Comparison of ENCODE assay signal across 1 cellular context in the genomic region with DNA sequence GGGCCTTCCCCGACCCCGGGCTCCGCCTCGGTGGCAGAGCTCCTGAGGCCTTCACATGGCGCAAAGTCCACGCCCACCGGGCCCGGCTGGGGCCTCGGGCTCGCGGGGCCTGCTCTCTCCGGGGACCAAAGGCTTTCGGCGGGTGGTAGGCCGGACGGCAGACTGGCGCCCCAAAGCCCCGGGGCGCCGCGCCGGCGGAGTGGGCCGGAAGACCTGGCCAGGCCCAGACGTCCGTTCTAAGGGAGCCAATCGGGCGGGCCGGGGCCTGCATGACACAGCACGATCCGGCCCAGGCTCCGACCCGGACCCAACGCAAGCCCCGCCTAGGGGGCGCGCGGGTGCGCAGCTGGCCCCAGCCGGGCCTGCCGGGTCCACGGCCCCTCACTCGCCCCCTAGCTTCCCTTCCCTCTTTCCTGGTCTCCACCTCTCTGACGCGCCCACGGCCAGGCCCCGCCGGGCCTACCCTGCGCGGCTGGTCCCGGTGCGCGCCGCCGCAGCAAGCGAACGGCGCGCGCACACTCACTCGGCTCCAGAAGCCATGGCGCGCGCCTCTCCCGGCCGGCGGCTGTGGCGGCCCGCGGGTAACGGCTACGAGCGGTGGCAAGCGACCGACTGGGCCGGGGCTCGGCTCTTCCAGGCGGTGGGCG.
TF ChIP-seq lines count a peak whose summit lies in the region.

No MANE protein-coding gene starts in this region.

TF ChIP-seq in K562, 482 proteins besides CTCF, POLR2A, EP300 and RAD21 (continued from another document and continues in another):
- TF ChIP-seq, protein P1, sequence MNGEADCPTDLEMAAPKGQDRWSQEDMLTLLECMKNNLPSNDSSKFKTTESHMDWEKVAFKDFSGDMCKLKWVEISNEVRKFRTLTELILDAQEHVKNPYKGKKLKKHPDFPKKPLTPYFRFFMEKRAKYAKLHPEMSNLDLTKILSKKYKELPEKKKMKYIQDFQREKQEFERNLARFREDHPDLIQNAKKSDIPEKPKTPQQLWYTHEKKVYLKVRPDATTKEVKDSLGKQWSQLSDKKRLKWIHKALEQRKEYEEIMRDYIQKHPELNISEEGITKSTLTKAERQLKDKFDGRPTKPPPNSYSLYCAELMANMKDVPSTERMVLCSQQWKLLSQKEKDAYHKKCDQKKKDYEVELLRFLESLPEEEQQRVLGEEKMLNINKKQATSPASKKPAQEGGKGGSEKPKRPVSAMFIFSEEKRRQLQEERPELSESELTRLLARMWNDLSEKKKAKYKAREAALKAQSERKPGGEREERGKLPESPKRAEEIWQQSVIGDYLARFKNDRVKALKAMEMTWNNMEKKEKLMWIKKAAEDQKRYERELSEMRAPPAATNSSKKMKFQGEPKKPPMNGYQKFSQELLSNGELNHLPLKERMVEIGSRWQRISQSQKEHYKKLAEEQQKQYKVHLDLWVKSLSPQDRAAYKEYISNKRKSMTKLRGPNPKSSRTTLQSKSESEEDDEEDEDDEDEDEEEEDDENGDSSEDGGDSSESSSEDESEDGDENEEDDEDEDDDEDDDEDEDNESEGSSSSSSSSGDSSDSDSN (IDR thresholded peaks at IDR 0.05; ENCODE audit: borderline replicate concordance in 1 of 2, low read depth in 2 of 2, low read length in 2 of 2), result peak; percentile 67 to 95; a peak in 3 of 4 replicates
- TF ChIP-seq, protein P2, sequence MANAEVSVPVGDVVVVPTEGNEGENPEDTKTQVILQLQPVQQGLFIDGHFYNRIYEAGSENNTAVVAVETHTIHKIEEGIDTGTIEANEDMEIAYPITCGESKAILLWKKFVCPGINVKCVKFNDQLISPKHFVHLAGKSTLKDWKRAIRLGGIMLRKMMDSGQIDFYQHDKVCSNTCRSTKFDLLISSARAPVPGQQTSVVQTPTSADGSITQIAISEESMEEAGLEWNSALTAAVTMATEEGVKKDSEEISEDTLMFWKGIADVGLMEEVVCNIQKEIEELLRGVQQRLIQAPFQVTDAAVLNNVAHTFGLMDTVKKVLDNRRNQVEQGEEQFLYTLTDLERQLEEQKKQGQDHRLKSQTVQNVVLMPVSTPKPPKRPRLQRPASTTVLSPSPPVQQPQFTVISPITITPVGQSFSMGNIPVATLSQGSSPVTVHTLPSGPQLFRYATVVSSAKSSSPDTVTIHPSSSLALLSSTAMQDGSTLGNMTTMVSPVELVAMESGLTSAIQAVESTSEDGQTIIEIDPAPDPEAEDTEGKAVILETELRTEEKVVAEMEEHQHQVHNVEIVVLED (CRISPR knock-in tag; IDR thresholded peaks at IDR 0.05), result no peak
- peak; percentile 36 for TF ChIP-seq PCBP1 (IDR thresholded peaks at IDR 0.05; ENCODE audit: low read depth, low read length, poor library complexity, severe bottlenecking)
- TF ChIP-seq RBM14 (IDR thresholded peaks at IDR 0.05; ENCODE audit: borderline replicate concordance, insufficient read depth, low read depth, low read length), result 0 out of 2 replicates have a peak, but pooled peaks have one; percentile 41
- TF ChIP-seq E2F1 (CRISPR knock-in tag; IDR thresholded peaks at IDR 0.05), result peak; percentile 75; the same call in 1 of the 2 replicates
- TF ChIP-seq RBM15 (IDR thresholded peaks at IDR 0.05; ENCODE audit: insufficient read depth, low read length), result no peak
- no peak for TF ChIP-seq HNRNPUL1 (IDR thresholded peaks at IDR 0.05; ENCODE audit: low read length)
- peak; percentile 83 for TF ChIP-seq SMAD4 (CRISPR knock-in tag; conservative IDR thresholded peaks at IDR 0.05)
- TF ChIP-seq ZFPM2 (CRISPR knock-in tag; IDR thresholded peaks at IDR 0.05), result no peak
- no peak for TF ChIP-seq DACH1 (IDR thresholded peaks at IDR 0.05; ENCODE audit: partially characterized antibody)
- TF ChIP-seq ZNF696 (CRISPR knock-in tag; conservative IDR thresholded peaks at IDR 0.05), result no peak
- TF ChIP-seq CREM (IDR thresholded peaks at IDR 0.05; ENCODE audit: low read depth), result peak; percentile 27
- TF ChIP-seq RFX7 (CRISPR knock-in tag; IDR thresholded peaks at IDR 0.05), result no peak
- TF ChIP-seq MLX (CRISPR knock-in tag; conservative IDR thresholded peaks at IDR 0.05), result no peak
- TF ChIP-seq NONO (IDR thresholded peaks at IDR 0.05; ENCODE audit: low read depth in 2 of 2, low read length in 1 of 2), result peak; percentile 49 to 50
- TF ChIP-seq, protein P3, sequence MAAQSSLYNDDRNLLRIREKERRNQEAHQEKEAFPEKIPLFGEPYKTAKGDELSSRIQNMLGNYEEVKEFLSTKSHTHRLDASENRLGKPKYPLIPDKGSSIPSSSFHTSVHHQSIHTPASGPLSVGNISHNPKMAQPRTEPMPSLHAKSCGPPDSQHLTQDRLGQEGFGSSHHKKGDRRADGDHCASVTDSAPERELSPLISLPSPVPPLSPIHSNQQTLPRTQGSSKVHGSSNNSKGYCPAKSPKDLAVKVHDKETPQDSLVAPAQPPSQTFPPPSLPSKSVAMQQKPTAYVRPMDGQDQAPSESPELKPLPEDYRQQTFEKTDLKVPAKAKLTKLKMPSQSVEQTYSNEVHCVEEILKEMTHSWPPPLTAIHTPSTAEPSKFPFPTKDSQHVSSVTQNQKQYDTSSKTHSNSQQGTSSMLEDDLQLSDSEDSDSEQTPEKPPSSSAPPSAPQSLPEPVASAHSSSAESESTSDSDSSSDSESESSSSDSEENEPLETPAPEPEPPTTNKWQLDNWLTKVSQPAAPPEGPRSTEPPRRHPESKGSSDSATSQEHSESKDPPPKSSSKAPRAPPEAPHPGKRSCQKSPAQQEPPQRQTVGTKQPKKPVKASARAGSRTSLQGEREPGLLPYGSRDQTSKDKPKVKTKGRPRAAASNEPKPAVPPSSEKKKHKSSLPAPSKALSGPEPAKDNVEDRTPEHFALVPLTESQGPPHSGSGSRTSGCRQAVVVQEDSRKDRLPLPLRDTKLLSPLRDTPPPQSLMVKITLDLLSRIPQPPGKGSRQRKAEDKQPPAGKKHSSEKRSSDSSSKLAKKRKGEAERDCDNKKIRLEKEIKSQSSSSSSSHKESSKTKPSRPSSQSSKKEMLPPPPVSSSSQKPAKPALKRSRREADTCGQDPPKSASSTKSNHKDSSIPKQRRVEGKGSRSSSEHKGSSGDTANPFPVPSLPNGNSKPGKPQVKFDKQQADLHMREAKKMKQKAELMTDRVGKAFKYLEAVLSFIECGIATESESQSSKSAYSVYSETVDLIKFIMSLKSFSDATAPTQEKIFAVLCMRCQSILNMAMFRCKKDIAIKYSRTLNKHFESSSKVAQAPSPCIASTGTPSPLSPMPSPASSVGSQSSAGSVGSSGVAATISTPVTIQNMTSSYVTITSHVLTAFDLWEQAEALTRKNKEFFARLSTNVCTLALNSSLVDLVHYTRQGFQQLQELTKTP (IDR thresholded peaks at IDR 0.05; ENCODE audit: low read depth in 1 of 2, partially characterized antibody in 2 of 2), result no peak
- no peak for TF ChIP-seq ARHGAP35 (IDR thresholded peaks at IDR 0.05; ENCODE audit: partially characterized antibody)
- TF ChIP-seq, protein P4, sequence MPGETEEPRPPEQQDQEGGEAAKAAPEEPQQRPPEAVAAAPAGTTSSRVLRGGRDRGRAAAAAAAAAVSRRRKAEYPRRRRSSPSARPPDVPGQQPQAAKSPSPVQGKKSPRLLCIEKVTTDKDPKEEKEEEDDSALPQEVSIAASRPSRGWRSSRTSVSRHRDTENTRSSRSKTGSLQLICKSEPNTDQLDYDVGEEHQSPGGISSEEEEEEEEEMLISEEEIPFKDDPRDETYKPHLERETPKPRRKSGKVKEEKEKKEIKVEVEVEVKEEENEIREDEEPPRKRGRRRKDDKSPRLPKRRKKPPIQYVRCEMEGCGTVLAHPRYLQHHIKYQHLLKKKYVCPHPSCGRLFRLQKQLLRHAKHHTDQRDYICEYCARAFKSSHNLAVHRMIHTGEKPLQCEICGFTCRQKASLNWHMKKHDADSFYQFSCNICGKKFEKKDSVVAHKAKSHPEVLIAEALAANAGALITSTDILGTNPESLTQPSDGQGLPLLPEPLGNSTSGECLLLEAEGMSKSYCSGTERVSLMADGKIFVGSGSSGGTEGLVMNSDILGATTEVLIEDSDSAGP (CRISPR knock-in tag; IDR thresholded peaks at IDR 0.05), result no peak
- peak; percentile 14 for TF ChIP-seq HNRNPLL (IDR thresholded peaks at IDR 0.05; ENCODE audit: low read depth, low read length, poor library complexity, severe bottlenecking)
- no peak for TF ChIP-seq HDAC6 (IDR thresholded peaks at IDR 0.05; ENCODE audit: low read depth, low read length)
- peak; percentile 30; the same call in 1 of the 2 replicates for TF ChIP-seq ZBTB17 (CRISPR knock-in tag; IDR thresholded peaks at IDR 0.05)
- no peak for TF ChIP-seq U2AF2 (optimal IDR thresholded peaks at IDR 0.05; ENCODE audit: low read depth, low read length)
- TF ChIP-seq ZBTB7A (IDR thresholded peaks at IDR 0.05; ENCODE audit: borderline replicate concordance, control insufficient read depth, low read depth, low read length), result peak; percentile 94
- no peak for TF ChIP-seq NR4A1 (CRISPR knock-in tag; IDR thresholded peaks at IDR 0.05)
- TF ChIP-seq NR4A1 (tag; IDR thresholded peaks at IDR 0.05), result peak; percentile 61; the same call in 1 of the 2 replicates
- peak; percentile 6; the same call in 1 of the 2 replicates for TF ChIP-seq TCF3 (CRISPR knock-in tag; IDR thresholded peaks at IDR 0.05)
- TF ChIP-seq, protein P5, sequence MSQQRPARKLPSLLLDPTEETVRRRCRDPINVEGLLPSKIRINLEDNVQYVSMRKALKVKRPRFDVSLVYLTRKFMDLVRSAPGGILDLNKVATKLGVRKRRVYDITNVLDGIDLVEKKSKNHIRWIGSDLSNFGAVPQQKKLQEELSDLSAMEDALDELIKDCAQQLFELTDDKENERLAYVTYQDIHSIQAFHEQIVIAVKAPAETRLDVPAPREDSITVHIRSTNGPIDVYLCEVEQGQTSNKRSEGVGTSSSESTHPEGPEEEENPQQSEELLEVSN (IDR thresholded peaks at IDR 0.05; ENCODE audit: borderline replicate concordance in 1 of 2, extremely low read depth in 1 of 2, insufficient read depth in 1 of 2, insufficient read length in 1 of 2, low read depth in 1 of 2, low read length in 1 of 2, poor library complexity in 1 of 2, severe bottlenecking in 1 of 2), result peak in 1 of 2 experiments; percentile 10
- no peak for TF ChIP-seq DEAF1 (CRISPR knock-in tag; IDR thresholded peaks at IDR 0.05)
- TF ChIP-seq MNT (conservative IDR thresholded peaks at IDR 0.05), result peak; percentile 54 to 69; a peak in 3 of 4 replicates
- TF ChIP-seq MAX (CRISPR knock-in tag; IDR thresholded peaks at IDR 0.05), result peak; percentile 47; the same call in 1 of the 2 replicates
- TF ChIP-seq PRDM10 (IDR thresholded peaks at IDR 0.05; ENCODE audit: partially characterized antibody), result peak; percentile 34
